Comparison of ENCODE assay signal across 2 cellular contexts in the genomic region with DNA sequence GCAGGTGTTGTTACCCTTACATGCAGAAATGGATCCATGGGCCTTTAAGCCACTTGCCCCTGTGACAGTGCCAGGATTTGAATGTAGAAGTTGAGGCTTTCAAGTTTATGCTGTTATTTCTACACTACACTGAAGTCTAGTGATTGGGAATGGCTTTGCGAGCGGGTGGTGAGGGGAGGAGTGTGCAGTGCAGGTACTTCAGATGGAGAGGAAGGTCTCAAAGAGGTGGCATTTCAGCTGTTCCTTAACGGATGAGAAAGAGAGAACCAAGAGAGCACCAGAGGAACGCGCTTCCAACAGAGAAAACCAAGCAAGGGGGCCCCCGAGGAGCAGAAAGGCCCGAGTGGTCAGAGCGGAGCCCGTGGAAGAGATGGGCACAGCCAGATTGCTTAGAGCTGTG.
TF ChIP-seq lines count a peak whose summit lies in the region.

No MANE protein-coding gene starts in this region.

TF ChIP-seq in SK-N-SH, 30 proteins besides CTCF, POLR2A, EP300 and RAD21 (continued from another document):
- TF ChIP-seq, protein P1, sequence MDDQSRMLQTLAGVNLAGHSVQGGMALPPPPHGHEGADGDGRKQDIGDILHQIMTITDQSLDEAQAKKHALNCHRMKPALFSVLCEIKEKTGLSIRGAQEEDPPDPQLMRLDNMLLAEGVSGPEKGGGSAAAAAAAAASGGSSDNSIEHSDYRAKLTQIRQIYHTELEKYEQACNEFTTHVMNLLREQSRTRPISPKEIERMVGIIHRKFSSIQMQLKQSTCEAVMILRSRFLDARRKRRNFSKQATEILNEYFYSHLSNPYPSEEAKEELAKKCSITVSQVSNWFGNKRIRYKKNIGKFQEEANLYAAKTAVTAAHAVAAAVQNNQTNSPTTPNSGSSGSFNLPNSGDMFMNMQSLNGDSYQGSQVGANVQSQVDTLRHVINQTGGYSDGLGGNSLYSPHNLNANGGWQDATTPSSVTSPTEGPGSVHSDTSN (IDR thresholded peaks at IDR 0.05) = no peak
- no peak for TF ChIP-seq RXRA (IDR thresholded peaks at IDR 0.05; ENCODE audit: borderline replicate concordance, low read depth)
- TF ChIP-seq YY1 (IDR thresholded peaks at IDR 0.05; ENCODE audit: low read depth) = no peak
- TF ChIP-seq TCF12 (IDR thresholded peaks at IDR 0.05) = no peak
- TF ChIP-seq NRF1 (IDR thresholded peaks at IDR 0.05; ENCODE audit: low read depth, low read length) = no peak
- TF ChIP-seq, protein P2, sequence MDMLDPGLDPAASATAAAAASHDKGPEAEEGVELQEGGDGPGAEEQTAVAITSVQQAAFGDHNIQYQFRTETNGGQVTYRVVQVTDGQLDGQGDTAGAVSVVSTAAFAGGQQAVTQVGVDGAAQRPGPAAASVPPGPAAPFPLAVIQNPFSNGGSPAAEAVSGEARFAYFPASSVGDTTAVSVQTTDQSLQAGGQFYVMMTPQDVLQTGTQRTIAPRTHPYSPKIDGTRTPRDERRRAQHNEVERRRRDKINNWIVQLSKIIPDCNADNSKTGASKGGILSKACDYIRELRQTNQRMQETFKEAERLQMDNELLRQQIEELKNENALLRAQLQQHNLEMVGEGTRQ (IDR thresholded peaks at IDR 0.05; ENCODE audit: borderline replicate concordance, low read depth, low read length) = no peak
- TF ChIP-seq RCOR1 (IDR thresholded peaks at IDR 0.05; ENCODE audit: low read length) = no peak
- no peak for TF ChIP-seq EZH2phosphoT487 (IDR thresholded peaks at IDR 0.05; ENCODE audit: borderline replicate concordance, low read depth)
- no peak for TF ChIP-seq FOXJ3 (CRISPR knock-in tag; IDR thresholded peaks at IDR 0.05)
- TF ChIP-seq SMC3 (IDR thresholded peaks at IDR 0.05; ENCODE audit: low read depth, low read length) = no peak
- TF ChIP-seq, protein P3, sequence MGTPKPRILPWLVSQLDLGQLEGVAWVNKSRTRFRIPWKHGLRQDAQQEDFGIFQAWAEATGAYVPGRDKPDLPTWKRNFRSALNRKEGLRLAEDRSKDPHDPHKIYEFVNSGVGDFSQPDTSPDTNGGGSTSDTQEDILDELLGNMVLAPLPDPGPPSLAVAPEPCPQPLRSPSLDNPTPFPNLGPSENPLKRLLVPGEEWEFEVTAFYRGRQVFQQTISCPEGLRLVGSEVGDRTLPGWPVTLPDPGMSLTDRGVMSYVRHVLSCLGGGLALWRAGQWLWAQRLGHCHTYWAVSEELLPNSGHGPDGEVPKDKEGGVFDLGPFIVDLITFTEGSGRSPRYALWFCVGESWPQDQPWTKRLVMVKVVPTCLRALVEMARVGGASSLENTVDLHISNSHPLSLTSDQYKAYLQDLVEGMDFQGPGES (IDR thresholded peaks at IDR 0.05; ENCODE audit: low read depth, low read length) = no peak
- no peak for TF ChIP-seq TEAD4 (IDR thresholded peaks at IDR 0.05; ENCODE audit: borderline replicate concordance, insufficient read depth)
- no peak for TF ChIP-seq MEF2A (IDR thresholded peaks at IDR 0.05; ENCODE audit: borderline replicate concordance, low read depth)
- TF ChIP-seq, protein P4, sequence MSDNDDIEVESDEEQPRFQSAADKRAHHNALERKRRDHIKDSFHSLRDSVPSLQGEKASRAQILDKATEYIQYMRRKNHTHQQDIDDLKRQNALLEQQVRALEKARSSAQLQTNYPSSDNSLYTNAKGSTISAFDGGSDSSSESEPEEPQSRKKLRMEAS (IDR thresholded peaks at IDR 0.05; ENCODE audit: low read depth) = no peak
- no peak for TF ChIP-seq NFIC (IDR thresholded peaks at IDR 0.05; ENCODE audit: borderline replicate concordance)
- TF ChIP-seq MXI1 (IDR thresholded peaks at IDR 0.05; ENCODE audit: low read depth, low read length) = no peak

TF ChIP-seq in SK-N-SH treated with all-trans-retinoic acid at 6 μM for 48 hours, 23 proteins besides CTCF, POLR2A, EP300 and RAD21 (continued from another document):
- TF ChIP-seq, protein P5, sequence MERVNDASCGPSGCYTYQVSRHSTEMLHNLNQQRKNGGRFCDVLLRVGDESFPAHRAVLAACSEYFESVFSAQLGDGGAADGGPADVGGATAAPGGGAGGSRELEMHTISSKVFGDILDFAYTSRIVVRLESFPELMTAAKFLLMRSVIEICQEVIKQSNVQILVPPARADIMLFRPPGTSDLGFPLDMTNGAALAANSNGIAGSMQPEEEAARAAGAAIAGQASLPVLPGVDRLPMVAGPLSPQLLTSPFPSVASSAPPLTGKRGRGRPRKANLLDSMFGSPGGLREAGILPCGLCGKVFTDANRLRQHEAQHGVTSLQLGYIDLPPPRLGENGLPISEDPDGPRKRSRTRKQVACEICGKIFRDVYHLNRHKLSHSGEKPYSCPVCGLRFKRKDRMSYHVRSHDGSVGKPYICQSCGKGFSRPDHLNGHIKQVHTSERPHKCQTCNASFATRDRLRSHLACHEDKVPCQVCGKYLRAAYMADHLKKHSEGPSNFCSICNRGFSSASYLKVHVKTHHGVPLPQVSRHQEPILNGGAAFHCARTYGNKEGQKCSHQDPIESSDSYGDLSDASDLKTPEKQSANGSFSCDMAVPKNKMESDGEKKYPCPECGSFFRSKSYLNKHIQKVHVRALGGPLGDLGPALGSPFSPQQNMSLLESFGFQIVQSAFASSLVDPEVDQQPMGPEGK (CRISPR knock-in tag; IDR thresholded peaks at IDR 0.05; ENCODE audit: borderline replicate concordance) = no peak
